8 cellular contexts compared by ENCODE assay signal in genomic region chr1:183470961-183471747, GRCh38. TPM values are rescaled to one million over a fixed set of nuclear protein-coding genes. Genes with fewer than 3 reads are reported as not detected.
DNase-seq lines count a peak whose midpoint lies in the region; ATAC-seq and TF ChIP-seq lines count a peak whose summit lies in the region.

No MANE protein-coding gene starts in this region.

- DNase-seq in DMS153 treated with DMSO at 0.1 percent for 48 hours (lab: John Stamatoyannopoulos, UW; ENCODE audit: unreplicated experiment), result peak; percentile 93
- peak; percentile 73 for DNase-seq in KBM-7
- peak; percentile 88 for DNase-seq in RKO (ENCODE audit: low spot score)
- peak; percentile 59 for DNase-seq in activated T-helper 2 cell treated with anti-CD3 and anti-CD28 coated beads, Interferon-gamma antibody, Interleukin-2, Interleukin-4, amounts not matched to agents 10 μg/mL and 5 μg/mL and 100 μg/mL, durations not matched to agents 14 hours and 24 hours and 36 hours (ENCODE audit: low spot score)
- DNase-seq in fibroblast of the aortic adventitia (ENCODE audit: low read depth), result peak; percentile 69
- peak; percentile 76 for DNase-seq in nephron progenitor cell
- DNase-seq in stimulated activated naive CD8-positive, alpha-beta T cell treated with anti-CD3 and anti-CD28 coated beads, Interleukin-15, amount 100 ng/mL, for 72 hours, result peak; percentile 81 to 90

- peaks cover 16% of the 10 kb centered on the region for H3K36me3 Mint-ChIP-seq in activated T-helper 2 cell treated with anti-CD3 and anti-CD28 coated beads, Interferon-gamma antibody, Interleukin-2, Interleukin-4, amounts not matched to agents 10 μg/mL and 5 μg/mL and 100 μg/mL, durations not matched to agents 14 hours and 24 hours and 36 hours (ENCODE audit: low read depth)
- peaks cover 4% of the 10 kb centered on the region for H3K36me3 Mint-ChIP-seq in nephron progenitor cell (ENCODE audit: low read depth)

- H3K4me1 Mint-ChIP-seq in activated T-helper 2 cell treated with anti-CD3 and anti-CD28 coated beads, Interferon-gamma antibody, Interleukin-2, Interleukin-4, amounts not matched to agents 10 μg/mL and 5 μg/mL and 100 μg/mL, durations not matched to agents 14 hours and 24 hours and 36 hours (ENCODE audit: low read depth), result peaks cover 24% of the 10 kb centered on the region
- peaks cover 30% of the 10 kb centered on the region for H3K4me1 Mint-ChIP-seq in nephron progenitor cell
- H3K4me1 Mint-ChIP-seq in stimulated activated naive CD8-positive, alpha-beta T cell treated with anti-CD3 and anti-CD28 coated beads, Interleukin-15, amount 100 ng/mL, for 72 hours, result peaks cover 22% of the 10 kb centered on the region

- no peaks in the 10 kb centered on the region for H3K9me3 Mint-ChIP-seq in activated T-helper 2 cell treated with anti-CD3 and anti-CD28 coated beads, Interferon-gamma antibody, Interleukin-2, Interleukin-4, amounts not matched to agents 10 μg/mL and 5 μg/mL and 100 μg/mL, durations not matched to agents 14 hours and 24 hours and 36 hours
- H3K9me3 Mint-ChIP-seq in nephron progenitor cell, result no peaks in the 10 kb centered on the region
- H3K9me3 Mint-ChIP-seq in stimulated activated naive CD8-positive, alpha-beta T cell treated with anti-CD3 and anti-CD28 coated beads, Interleukin-15, amount 100 ng/mL, for 72 hours, result no peaks in the 10 kb centered on the region

- H3K27ac Mint-ChIP-seq in activated T-helper 2 cell treated with anti-CD3 and anti-CD28 coated beads, Interferon-gamma antibody, Interleukin-2, Interleukin-4, amounts not matched to agents 10 μg/mL and 5 μg/mL and 100 μg/mL, durations not matched to agents 14 hours and 24 hours and 36 hours, result peak overlapping the region; percentile 99
- peak overlapping the region; percentile 100 for H3K27ac Mint-ChIP-seq in nephron progenitor cell
- peak overlapping the region; percentile 100 for H3K27ac Mint-ChIP-seq in stimulated activated naive CD8-positive, alpha-beta T cell treated with anti-CD3 and anti-CD28 coated beads, Interleukin-15, amount 100 ng/mL, for 72 hours

- H3K27me3 Mint-ChIP-seq in activated T-helper 2 cell treated with anti-CD3 and anti-CD28 coated beads, Interferon-gamma antibody, Interleukin-2, Interleukin-4, amounts not matched to agents 10 μg/mL and 5 μg/mL and 100 μg/mL, durations not matched to agents 14 hours and 24 hours and 36 hours (ENCODE audit: low read depth), result peaks cover 5% of the 10 kb centered on the region
- peaks cover 9% of the 10 kb centered on the region for H3K27me3 Mint-ChIP-seq in nephron progenitor cell (ENCODE audit: low read depth, poor library complexity)
- no peaks in the 10 kb centered on the region for H3K27me3 Mint-ChIP-seq in stimulated activated naive CD8-positive, alpha-beta T cell treated with anti-CD3 and anti-CD28 coated beads, Interleukin-15, amount 100 ng/mL, for 72 hours

- intact Hi-C loops in activated T-helper 2 cell treated with anti-CD3 and anti-CD28 coated beads, Interferon-gamma antibody, Interleukin-2, Interleukin-4, amounts not matched to agents 10 μg/mL and 5 μg/mL and 100 μg/mL, durations not matched to agents 14 hours and 24 hours and 36 hours (cut with micrococcal nuclease), result loop anchor here (1.0 to 10.0 kb wide), 10 partner anchors 41 to 1686 kb away; partner anchors contain the start of genes ARPC5, EDEM3, NIBAN1 and SWT1

- TF ChIP-seq CTCF in fibroblast of the aortic adventitia (IDR thresholded peaks at IDR 0.05; ENCODE audit: insufficient read depth, low read length) (no peak), nephron progenitor cell (IDR thresholded peaks at IDR 0.05) (no peak)

- peak overlapping the region; percentile 87 for H3K4me3 Mint-ChIP-seq in activated T-helper 2 cell treated with anti-CD3 and anti-CD28 coated beads, Interferon-gamma antibody, Interleukin-2, Interleukin-4, amounts not matched to agents 10 μg/mL and 5 μg/mL and 100 μg/mL, durations not matched to agents 14 hours and 24 hours and 36 hours (ENCODE audit: low read depth)
- H3K4me3 Mint-ChIP-seq in nephron progenitor cell, result peak overlapping the region; percentile 91
- H3K4me3 Mint-ChIP-seq in stimulated activated naive CD8-positive, alpha-beta T cell treated with anti-CD3 and anti-CD28 coated beads, Interleukin-15, amount 100 ng/mL, for 72 hours, result peak overlapping the region; percentile 94 to 96

- in situ Hi-C loops in KBM-7 (cut with MboI; ENCODE audit: low pct_unique_long_range_greater_than_20kb, low sequenced_read_pairs), result no loop called here

- peak overlapping the region; percentile 89 for H3K4me3 ChIP-seq in fibroblast of the aortic adventitia (ENCODE audit: low read depth, low read length)

- peak; percentile 25 for ATAC-seq in GM21619 (IDR thresholded peaks at IDR 0.05; ENCODE audit: unreplicated experiment)
- ATAC-seq in stimulated activated naive CD8-positive, alpha-beta T cell treated with anti-CD3 and anti-CD28 coated beads, Interleukin-15, amount 100 ng/mL, for 72 hours, result peak; percentile 63

RNA-seq across cellular contexts. Expression of gene SMG7, which starts 1.1 kb away (rescaled TPM):
- total RNA-seq in activated T-helper 2 cell treated with anti-CD3 and anti-CD28 coated beads, Interferon-gamma antibody, Interleukin-2, Interleukin-4, amounts not matched to agents 10 μg/mL and 5 μg/mL and 100 μg/mL, durations not matched to agents 14 hours and 24 hours and 36 hours, result 63.3 and 65.0 TPM in 2 replicates
- 6.9 and 29.0 TPM in 2 replicates for total RNA-seq in fibroblast of the aortic adventitia (ENCODE audit: low replicate concordance)

RNA-seq across cellular contexts. Expression of gene NMNAT2, which starts 53.0 kb away (rescaled TPM):
- not detected in 2 replicates for total RNA-seq in activated T-helper 2 cell treated with anti-CD3 and anti-CD28 coated beads, Interferon-gamma antibody, Interleukin-2, Interleukin-4, amounts not matched to agents 10 μg/mL and 5 μg/mL and 100 μg/mL, durations not matched to agents 14 hours and 24 hours and 36 hours
- total RNA-seq in fibroblast of the aortic adventitia (ENCODE audit: low replicate concordance), result 0.49 and 3.4 TPM in 2 replicates

Comparison
In these comparisons a context has a peak if more than half of its experiments do, and no peak if none do; other contexts are left out.
1. Peak in every context shown above with its lines: DNase-seq, ATAC-seq and H3K4me3 ChIP-seq.